ENCODE assay signal across 40 cellular contexts in the genomic region with DNA sequence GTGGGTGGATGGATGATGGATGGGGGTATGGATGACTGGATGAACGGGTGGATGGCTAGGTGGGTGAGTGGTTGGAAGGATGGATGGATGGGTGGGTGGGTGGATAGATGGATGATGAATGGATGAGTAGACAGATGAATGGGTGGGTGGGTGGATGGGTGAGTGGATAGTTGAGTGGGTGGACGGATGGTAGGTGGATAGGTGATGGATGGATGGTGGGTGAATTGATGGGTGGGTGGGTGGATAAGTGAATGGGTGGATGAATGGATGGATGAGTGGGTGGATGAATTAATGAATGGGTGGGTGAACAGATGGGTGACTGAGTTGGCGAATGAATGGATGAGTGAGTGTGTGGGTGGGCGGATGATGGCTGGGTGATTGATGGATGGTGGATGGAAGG. TPM values are rescaled to one million over a fixed set of nuclear protein-coding genes. Genes with fewer than 3 reads are reported as not detected.
"Had no signal": no experiment of that assay in that cellular context is flagged by ENCODE, and none has a peak within 500 bp of the region (broad histone marks: within the 10 kb centered on the region; RNA-seq: fewer than 3 reads in every experiment).

No MANE protein-coding gene starts in this region.

- H3K9me3 ChIP-seq: MG63 had no signal

- H3K36me3 ChIP-seq: MG63 had no signal

- H3K27me3 ChIP-seq: MG63 had no signal

- H3K4me3 ChIP-seq: MG63 had no signal

- DNase-seq: Kasumi-1, MG63, MM.1S, MV-4-11, NCI-H1048, NCI-H1092, NCI-H1092 treated with DMSO at 0.1 percent for 48 hours, NCI-H1105, NCI-H1105 treated with DMSO at 0.1 percent for 48 hours, NCI-H1417, NCI-H1417 treated with DMSO at 0.1 percent for 48 hours, NCI-H1436, NCI-H1436 treated with DMSO at 0.1 percent for 48 hours, NCI-H146, NCI-H1694, NCI-H1694 treated with DMSO at 0.1 percent for 48 hours, NCI-H187, NCI-H187 treated with DMSO at 0.1 percent for 48 hours, NCI-H1930, NCI-H2029, NCI-H2029 treated with DMSO at 0.1 percent for 48 hours, NCI-H2081, NCI-H2081 treated with DMSO at 0.1 percent for 48 hours, NCI-H2107, NCI-H2171, NCI-H2171 treated with DMSO at 0.1 percent for 48 hours, NCI-H2227 treated with DMSO at 0.1 percent for 48 hours, NCI-H226, NCI-H345, NCI-H446, NCI-H446 treated with DMSO at 0.1 percent for 48 hours, NCI-H510A, NCI-H510A treated with DMSO at 0.1 percent for 48 hours, NCI-H524, NCI-H524 treated with DMSO at 0.1 percent for 48 hours, NCI-H526 had no signal

RNA-seq across cellular contexts. Expression of a gene that starts 4.9 kb away (rescaled TPM):
- total RNA-seq: M059J, MCF 10A, NCI-H460 had no signal

RNA-seq across cellular contexts. Expression of a gene that starts 7.8 kb away (rescaled TPM):
- total RNA-seq: LHCN-M2, M059J, MCF 10A, NCI-H460 had no signal
